Comparison of ENCODE assay signal across 34 cellular contexts in genomic region chr5:34030058-34030457, GRCh38. TPM values are rescaled to one million over a fixed set of nuclear protein-coding genes. Genes with fewer than 3 reads are reported as not detected.
"Had no signal": no experiment of that assay in that cellular context is flagged by ENCODE, and none has a peak within 500 bp of the region (broad histone marks: within the 10 kb centered on the region; RNA-seq: fewer than 3 reads in every experiment).

No MANE protein-coding gene starts in this region.

- DNase-seq: activated B cell treated with CpG ODN at 0.5 μM for 24 hours; activated CD4-positive, alpha-beta memory T cell treated with anti-CD3 and anti-CD28 coated beads for 36 hours; activated CD4-positive, alpha-beta T cell treated with anti-CD3 and anti-CD28 coated beads for 4 hours; activated CD4-positive, alpha-beta T cell treated with anti-CD3 and anti-CD28 coated beads, Interleukin-2, amount 50 U/mL, for 1 hour; activated CD4-positive, CD25-positive, alpha-beta regulatory T cell treated with anti-CD3 and anti-CD28 coated beads, Interleukin-2, amount 50 U/mL, for 72 hours; activated CD8-positive, alpha-beta memory T cell treated with anti-CD3 and anti-CD28 coated beads, Interleukin-2, amount 50 U/mL, for 4 hours; activated gamma-delta T cell treated with Interleukin-2 at 50 U/mL for 16 hours; activated naive CD4-positive, alpha-beta T cell treated with anti-CD3 and anti-CD28 coated beads for 36 hours; activated T-cell treated with anti-CD3 and anti-CD28 coated beads for 4 hours; activated T-cell treated with anti-CD3 and anti-CD28 coated beads, Interleukin-2, amount 50 U/mL, for 4 hours; adrenal gland; caudate nucleus; Karpas-422; KBM-7; NCI-H1105; NCI-H1436; NCI-H1694; NCI-H2029; NCI-H345; NCI-H526; NCI-H748 treated with DMSO at 0.1 percent for 48 hours; NK-92 treated with Interleukin-12 subunit alpha and Interleukin-12 subunit beta, amount 100 ng/mL, for 24 hours; PC-3; Peyer's patch; Right ventricle myocardium superior; SW 1271; T-helper 1 cell; T-helper 2 cell; T-helper 9 cell had no signal

- FAIRE-seq: bronchial epithelial cell had no signal

- H3K27ac ChIP-seq: adrenal gland, Peyer's patch, VCaP had no signal

- H3K4me1 ChIP-seq: Peyer's patch had no signal

- H3K36me3 ChIP-seq: adrenal gland, Peyer's patch had no signal

- H3K27me3 ChIP-seq: adrenal gland, Peyer's patch had no signal

- H3K4me3 ChIP-seq: adrenal gland, Peyer's patch had no signal

- ATAC-seq: activated naive CD4-positive, alpha-beta T cell treated with anti-CD3 and anti-CD28 coated beads, Interleukin-2, amount 50 U/mL, for 72 hours; activated T-cell treated with anti-CD3 and anti-CD28 coated beads, Interleukin-2, amount 50 U/mL, for 4 hours; PC-3 had no signal

- H3K9me3 ChIP-seq: adrenal gland, Peyer's patch had no signal

RNA-seq across cellular contexts. Expression of gene SLC45A2, which starts 45.6 kb away (rescaled TPM):
- total RNA-seq: activated B cell treated with CpG ODN at 0.5 μM for 24 hours; activated CD4-positive, alpha-beta memory T cell treated with anti-CD3 and anti-CD28 coated beads for 36 hours; activated naive CD4-positive, alpha-beta T cell treated with anti-CD3 and anti-CD28 coated beads for 36 hours; activated T-cell treated with anti-CD3 and anti-CD28 coated beads, Interleukin-2, amount 50 U/mL, for 4 hours; adrenal gland; bronchial epithelial cell; MCF 10A; NCI-H460; PC-3; Peyer's patch; Right ventricle myocardium superior had no signal
